In genomic region chr2:74516070-74516633, GRCh38 we compare ENCODE assay signal across 8 cellular contexts. TPM values are rescaled to one million over a fixed set of nuclear protein-coding genes. Genes with fewer than 3 reads are reported as not detected.
DNase-seq lines count a peak whose midpoint lies in the region; ATAC-seq and TF ChIP-seq lines count a peak whose summit lies in the region.

No MANE protein-coding gene starts in this region.

- no peaks in the 10 kb centered on the region for H3K36me3 ChIP-seq in HCT116 (ENCODE audit: control insufficient read depth in 1 of 2, insufficient read depth in 2 of 2, low read length in 2 of 2)
- H3K36me3 ChIP-seq in mucosa of stomach (ENCODE audit: control insufficient read depth, insufficient read depth, low read length), result no peaks in the 10 kb centered on the region

- no TSS peak for BruUV-seq in HCT116 (replicated peaks; lab: Mats Ljungman, UMichigan)

- H3K79me2 ChIP-seq in HCT116 (ENCODE audit: insufficient read depth, low read length), result no peaks in the 10 kb centered on the region

- H3K4me1 Mint-ChIP-seq in stimulated activated memory B cell treated with anti-CD40 and anti-IgM and Interleukin-4, amounts not matched to agents 10 μg/mL and 1 μg/mL and 100 μg/mL, for 72 hours, result peaks cover 20% of the 10 kb centered on the region

- TF ChIP-seq CTCF in HCT116 (IDR thresholded peaks at IDR 0.05 in 2 of 3, conservative IDR thresholded peaks at IDR 0.05 in 1 of 3; ENCODE audit: borderline replicate concordance in 1 of 3, insufficient read depth in 1 of 3, low read depth in 2 of 3, low read length in 2 of 3), result no peak

- no peak for TF ChIP-seq POLR2A in HCT116 (IDR thresholded peaks at IDR 0.05; ENCODE audit: borderline replicate concordance, extremely low read depth, insufficient read depth, insufficient read length)

- no peak for TF ChIP-seq RAD21 in HCT116 (IDR thresholded peaks at IDR 0.05; ENCODE audit: low read depth)

- RAD21 ChIA-PET in HCT116 (lab: Charles Lee; ENCODE audit: low non-redundant PET in 1 of 2, low total read pairs in 2 of 2, uncharacterized antibody in 2 of 2, unreplicated experiment in 2 of 2), result no interaction called here

- H3K9ac ChIP-seq in HCT116 (ENCODE audit: low read length) (no peak overlapping the region), mucosa of stomach (ENCODE audit: low read length) (no peak overlapping the region)

- no peak overlapping the region for H2AFZ ChIP-seq in HCT116 (ENCODE audit: low read depth, low read length, poor library complexity, severe bottlenecking)

- H3K27ac Mint-ChIP-seq in stimulated activated memory B cell treated with anti-CD40 and anti-IgM and Interleukin-4, amounts not matched to agents 10 μg/mL and 1 μg/mL and 100 μg/mL, for 72 hours, result no peak overlapping the region

- no peaks in the 10 kb centered on the region for H3K9me3 Mint-ChIP-seq in stimulated activated memory B cell treated with anti-CD40 and anti-IgM and Interleukin-4, amounts not matched to agents 10 μg/mL and 1 μg/mL and 100 μg/mL, for 72 hours

- H3K9me3 ChIP-seq in HCT116 (ENCODE audit: control insufficient read depth in 1 of 2, insufficient read depth in 1 of 2, low read depth in 1 of 2, low read length in 2 of 2) (no peaks in the 10 kb centered on the region), mucosa of stomach (ENCODE audit: control insufficient read depth, low read length) (no peaks in the 10 kb centered on the region)

- ATAC-seq in HCT116, result 0 out of 2 replicates have a peak, but pooled peaks have one; percentile 37
- ATAC-seq in stimulated activated memory B cell treated with anti-CD40 and anti-IgM and Interleukin-4, amounts not matched to agents 10 μg/mL and 1 μg/mL and 100 μg/mL, for 72 hours, result peak; percentile 82

- H3K27me3 ChIP-seq in HCT116 (ENCODE audit: insufficient read depth, low read length) (no peaks in the 10 kb centered on the region), mucosa of stomach (ENCODE audit: control insufficient read depth, insufficient read depth, low read length) (peaks cover 81% of the 10 kb centered on the region)

- H3K9me2 ChIP-seq in HCT116 (ENCODE audit: insufficient read depth), result no peaks in the 10 kb centered on the region

- intact Hi-C loops in HCT116 (cut with micrococcal nuclease), result no loop called here

- no peaks in the 10 kb centered on the region for H4K20me1 ChIP-seq in HCT116 (ENCODE audit: insufficient read depth)

- CTCF ChIA-PET in HCT116 (lab: Charles Lee) (no interaction called here), HEK293T (lab: Yijun Ruan, JAX) (no interaction called here)

- H3K27me3 Mint-ChIP-seq in stimulated activated memory B cell treated with anti-CD40 and anti-IgM and Interleukin-4, amounts not matched to agents 10 μg/mL and 1 μg/mL and 100 μg/mL, for 72 hours, result peaks cover 84% of the 10 kb centered on the region

- H3K4me3 ChIP-seq in HCT116 (replicated peaks in 1 of 2; ENCODE audit: low read depth in 1 of 2, low read length in 2 of 2) (no peak overlapping the region), mucosa of stomach (ENCODE audit: low read length) (peak overlapping the region; percentile 19)

- peak overlapping the region; percentile 74 for H3K4me3 Mint-ChIP-seq in stimulated activated memory B cell treated with anti-CD40 and anti-IgM and Interleukin-4, amounts not matched to agents 10 μg/mL and 1 μg/mL and 100 μg/mL, for 72 hours

- no peak overlapping the region for H3K27ac ChIP-seq in HCT116 (ENCODE audit: low read depth, low read length)

- no peak overlapping the region for H3K4me2 ChIP-seq in HCT116 (ENCODE audit: low read length)

- H3K36me3 Mint-ChIP-seq in stimulated activated memory B cell treated with anti-CD40 and anti-IgM and Interleukin-4, amounts not matched to agents 10 μg/mL and 1 μg/mL and 100 μg/mL, for 72 hours, result peaks cover 8% of the 10 kb centered on the region

- DNase-seq in AG08395 (ENCODE audit: low spot score) (peak; percentile 89), HCT116 (ENCODE audit: low read depth, low spot score) (no peak), epidermal melanocyte (ENCODE audit: insufficient read length, low spot score) (peak; percentile 81), DMS79 (lab: John Stamatoyannopoulos, UW) (no peak), HEK293T (ENCODE audit: extremely low spot score) (no peak)
- DNase-seq in activated CD8-positive, alpha-beta memory T cell treated with anti-CD3 and anti-CD28 coated beads for 4 hours (ENCODE audit: low read depth in 2 of 2), result peak; percentile 47 to 55

- POLR2A ChIA-PET in HCT116 (lab: Charles Lee), result no interaction called here
- POLR2A ChIA-PET in HEK293T (lab: Yijun Ruan, JAX), result interaction anchor here (0.7 kb wide), 1 partner anchor 9 kb away, joined by 3 read pairs; the partner anchor contains the start of gene PCGF1

- H3K4me1 ChIP-seq in HCT116 (ENCODE audit: control insufficient read depth in 1 of 2, insufficient read depth in 2 of 2, low read length in 2 of 2), result no peaks in the 10 kb centered on the region
- H3K4me1 ChIP-seq in mucosa of stomach (ENCODE audit: control insufficient read depth, insufficient read depth, low read length), result peaks cover 21% of the 10 kb centered on the region

TF ChIP-seq in HCT116, 20 proteins besides CTCF, POLR2A, EP300 and RAD21 (continues in another document):
- TF ChIP-seq SIN3A (IDR thresholded peaks at IDR 0.05; ENCODE audit: low read depth) (no peak), EZH2phosphoT487 (IDR thresholded peaks at IDR 0.05; ENCODE audit: borderline replicate concordance) (no peak), ELF1 (IDR thresholded peaks at IDR 0.05; ENCODE audit: borderline replicate concordance, low read depth) (no peak), JUND (IDR thresholded peaks at IDR 0.05) (no peak), MAX (IDR thresholded peaks at IDR 0.05) (no peak), FOSL1 (IDR thresholded peaks at IDR 0.05; ENCODE audit: low read depth) (no peak), TCF7L2 (IDR thresholded peaks at IDR 0.05; ENCODE audit: borderline replicate concordance, extremely low read depth, insufficient read depth, insufficient read length) (no peak)

TF ChIP-seq in HEK293T, 16 proteins besides CTCF, POLR2A, EP300 and RAD21:
- no peak for TF ChIP-seq CTBP1 (IDR thresholded peaks at IDR 0.05; ENCODE audit: borderline replicate concordance)
- TF ChIP-seq FOXA1 (IDR thresholded peaks at IDR 0.05), result no peak
- TF ChIP-seq FOXK2 (IDR thresholded peaks at IDR 0.05), result no peak
TF ChIP-seq in HEK293T: peak in this region for 0.

RNA-seq across cellular contexts. Expression of gene TLX2, which starts 1.9 kb away (rescaled TPM):
- not detected for total RNA-seq in HCT116 (2021; ENCODE audit: unreplicated experiment)
- polyA plus RNA-seq in HCT116 (2012), result 0.04 and 0.06 TPM in 2 replicates

RNA-seq across cellular contexts. Expression of gene PCGF1, which starts 8.7 kb away (rescaled TPM):
- 39.9 TPM for total RNA-seq in HCT116 (2021; ENCODE audit: unreplicated experiment)
- 61.5 and 64.4 TPM in 2 replicates for polyA plus RNA-seq in HCT116 (2012)

RNA-seq across cellular contexts. Expression of gene DQX1, which starts 9.9 kb away (rescaled TPM):
- 0.98 TPM for total RNA-seq in HCT116 (2021; ENCODE audit: unreplicated experiment)
- polyA plus RNA-seq in HCT116 (2012), result 0.48 and 0.50 TPM in 2 replicates

RNA-seq across cellular contexts. Expression of gene AUP1, which starts 13.4 kb away (rescaled TPM):
- 116 TPM for total RNA-seq in HCT116 (2021; ENCODE audit: unreplicated experiment)
- polyA plus RNA-seq in HCT116 (2012), result 115 and 127 TPM in 2 replicates

RNA-seq across cellular contexts. Expression of gene HTRA2, which starts 13.6 kb away (rescaled TPM):
- 36.2 TPM for total RNA-seq in HCT116 (2021; ENCODE audit: unreplicated experiment)
- 29.0 and 33.4 TPM in 2 replicates for polyA plus RNA-seq in HCT116 (2012)

Comparison
In these comparisons a context has a peak if more than half of its experiments do, and no peak if none do; other contexts are left out.
1. DNase-seq: peak in AG08395 (single experiment), activated CD8-positive, alpha-beta memory T cell treated with anti-CD3 and anti-CD28 coated beads for 4 hours (2 of 2) and epidermal melanocyte (single experiment); none in HCT116 (single experiment), DMS79 (single experiment) and HEK293T (single experiment).